ENCODE assay signal across 8 cellular contexts in the genomic region with DNA sequence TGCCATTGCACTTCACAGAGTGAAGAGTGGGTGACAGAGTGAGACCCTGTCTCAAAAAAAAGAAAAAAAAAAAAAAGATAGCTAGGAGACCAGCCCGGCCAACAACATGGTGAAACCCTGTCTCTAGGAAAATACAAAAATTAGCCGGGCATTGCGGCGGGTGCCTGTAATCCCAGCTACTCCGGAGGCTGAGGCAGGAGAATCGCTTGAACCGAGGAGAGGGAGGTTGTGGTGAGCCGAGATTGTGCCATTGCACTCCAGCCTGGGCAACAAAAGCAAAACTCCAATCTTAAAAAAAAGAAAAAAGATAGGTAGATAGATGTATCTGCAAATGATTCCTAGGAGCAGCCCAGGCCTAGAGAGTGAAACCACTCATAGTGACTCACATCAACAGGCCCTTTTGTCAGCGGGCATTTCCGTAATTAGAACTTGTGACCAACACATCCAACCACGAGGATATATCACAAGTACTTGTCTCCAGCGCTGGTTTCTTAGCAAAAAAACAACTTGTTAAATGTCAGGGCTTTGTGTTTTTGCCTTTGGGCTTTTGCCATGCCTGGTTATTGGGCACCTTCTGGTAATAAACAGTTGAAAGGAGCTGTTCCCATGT. TPM values are rescaled to one million over a fixed set of nuclear protein-coding genes. Genes with fewer than 3 reads are reported as not detected.
A peak's percentile ranks its signal among the peaks of the same experiment; 100 is the strongest.
DNase-seq lines count a peak whose midpoint lies in the region; ATAC-seq, FAIRE-seq and TF ChIP-seq lines count a peak whose summit lies in the region.
"Not testable (repeated sequence)": the region's sequence is repeated elsewhere in the genome, so short reads cannot be mapped to it uniquely, and the experiment has no call there.

No MANE protein-coding gene starts in this region.

- not testable (repeated sequence) for FAIRE-seq in small intestine (lab: Jason Lieb, UNC)

- DNase-seq in CD14-positive monocyte (ENCODE audit: low spot score) (peak; percentile 90), HPDE6-E6E7 (ENCODE audit: extremely low spot score) (peak; percentile 89), SIG-M5 treated with dmso at 0.1 percent for 504 hours (lab: John Stamatoyannopoulos, UW; ENCODE audit: unreplicated experiment) (peak; percentile 54), epithelial cell of prostate (ENCODE audit: low read depth, low spot score) (peak; percentile 93), left lung (peak in 1 of 2 donors; percentile 54), small intestine (peak; percentile 38)
- DNase-seq in activated naive CD4-positive, alpha-beta T cell treated with anti-CD3 and anti-CD28 coated beads, Interleukin-2, amount 50 U/mL, for 72 hours (ENCODE audit: low spot score in 2 of 2), result not testable (repeated sequence)

- WGBS in small intestine, 3 donors, result 81 to 84% (median 84%) methylated on average over 12 of the region's 12 CpGs

- H3K4me1 ChIP-seq in left lung, result peaks cover 0 to 35% of the 10 kb centered on the region in 2 donors
- not testable (repeated sequence) for H3K4me1 ChIP-seq in small intestine (ENCODE audit: control insufficient read depth in 2 of 2, insufficient read depth in 1 of 2, low read depth in 1 of 2, low read length in 1 of 2)

- TF ChIP-seq CTCF in CD14-positive monocyte (IDR thresholded peaks at IDR 0.05); left lung (IDR thresholded peaks at IDR 0.05): not testable (repeated sequence)

- ATAC-seq in GM21447 (IDR thresholded peaks at IDR 0.05; ENCODE audit: unreplicated experiment) (peak; percentile 35), left lung (peak; percentile 52)
- ATAC-seq in activated naive CD4-positive, alpha-beta T cell treated with anti-CD3 and anti-CD28 coated beads, Interleukin-2, amount 50 U/mL, for 72 hours, result peak; percentile 50 to 55

- H3K36me3 Mint-ChIP-seq in CD14-positive monocyte; activated naive CD4-positive, alpha-beta T cell treated with anti-CD3 and anti-CD28 coated beads, Interleukin-2, amount 50 U/mL, for 72 hours: not testable (repeated sequence)

- H3K4me1 Mint-ChIP-seq in CD14-positive monocyte, result peaks cover 44% of the 10 kb centered on the region

- not testable (repeated sequence) for H3K9me3 Mint-ChIP-seq in CD14-positive monocyte; activated naive CD4-positive, alpha-beta T cell treated with anti-CD3 and anti-CD28 coated beads, Interleukin-2, amount 50 U/mL, for 72 hours

- intact Hi-C loops in CD14-positive monocyte (cut with micrococcal nuclease), result loop anchor here in 1 of 2 donors (1.0 kb wide), 1 partner anchor 56 kb away; a partner anchor contains a TSS
- intact Hi-C loops in left lung (cut with DNase I), result not testable (repeated sequence)

- H3K4me3 Mint-ChIP-seq in CD14-positive monocyte, result not testable (repeated sequence)

- not testable (repeated sequence) for H3K27me3 Mint-ChIP-seq in CD14-positive monocyte (ENCODE audit: low read depth in 3 of 3)

- not testable (repeated sequence) for H3K27me3 ChIP-seq in left lung; small intestine (ENCODE audit: control insufficient read depth in 2 of 2, insufficient read depth in 2 of 2, low read length in 2 of 2)

- H3K36me3 ChIP-seq in left lung; small intestine (ENCODE audit: control insufficient read depth in 2 of 2, insufficient read depth in 2 of 2, low read length in 2 of 2): not testable (repeated sequence)

- not testable (repeated sequence) for H3K4me3 ChIP-seq in left lung; small intestine (ENCODE audit: low read depth in 1 of 2, low read length in 2 of 2)

- H3K27ac Mint-ChIP-seq in CD14-positive monocyte, result peak overlapping the region; percentile 73 to 93 (median 87)
- H3K27ac Mint-ChIP-seq in activated naive CD4-positive, alpha-beta T cell treated with anti-CD3 and anti-CD28 coated beads, Interleukin-2, amount 50 U/mL, for 72 hours, result peak overlapping the region; percentile 74 to 94

- not testable (repeated sequence) for H3K9me3 ChIP-seq in left lung; small intestine (ENCODE audit: control insufficient read depth, low read depth)

- H3K27ac ChIP-seq in epithelial cell of prostate, result peak overlapping the region; percentile 42
- peak overlapping the region; percentile 67 to 70 for H3K27ac ChIP-seq in left lung
- peak overlapping the region in 1 of 2 donors; percentile 76 for H3K27ac ChIP-seq in small intestine (ENCODE audit: low read depth in 1 of 2, low read length in 1 of 2)

RNA-seq across cellular contexts. Expression of a gene that starts 13.0 kb away (rescaled TPM):
- polyA plus RNA-seq in CD14-positive monocyte, result 10 to 100 TPM; 67.2 to 67.6 TPM
- total RNA-seq in activated naive CD4-positive, alpha-beta T cell treated with anti-CD3 and anti-CD28 coated beads, Interleukin-2, amount 50 U/mL, for 72 hours, result 100 to 1,000 TPM; 106 to 113 TPM
- total RNA-seq in left lung, result 10 to 100 TPM; 48.4 to 66.7 TPM
- 10 to 100 TPM; 29.1 to 38.0 (median 29.7) TPM for polyA plus RNA-seq in small intestine

RNA-seq across cellular contexts. Expression of a gene that starts 56.1 kb away (rescaled TPM):
- polyA plus RNA-seq in CD14-positive monocyte (10 to 100 TPM; 12.3 to 14.0 TPM), small intestine (under 1 TPM in 1 of 3 donors, not detected in 2; 0.18 TPM)
- total RNA-seq in activated naive CD4-positive, alpha-beta T cell treated with anti-CD3 and anti-CD28 coated beads, Interleukin-2, amount 50 U/mL, for 72 hours, result 1 to 10 TPM in 1 of 2 donors, under 1 TPM in 1; 0.39 to 2.4 TPM
- 10 to 100 TPM in 1 of 2 donors, 1 to 10 TPM in 1; 4.1 to 10.5 TPM for total RNA-seq in left lung

RNA-seq across cellular contexts. Expression of a gene that starts 56.5 kb away (rescaled TPM):
- polyA plus RNA-seq in CD14-positive monocyte (10 to 100 TPM; 15.5 to 19.2 TPM), small intestine (1 to 10 TPM in 1 of 3 donors, under 1 TPM in 1, not detected in 1; 0.81 to 1.6 TPM)
- 10 to 100 TPM in 1 of 2 donors, 1 to 10 TPM in 1; 1.8 to 12.1 TPM for total RNA-seq in activated naive CD4-positive, alpha-beta T cell treated with anti-CD3 and anti-CD28 coated beads, Interleukin-2, amount 50 U/mL, for 72 hours
- 1 to 10 TPM; 5.2 to 10.0 TPM for total RNA-seq in left lung
